Comparison of ENCODE assay signal across 14 cellular contexts in genomic region chr18:37396981-37397720, GRCh38.
"Had no signal": no experiment of that assay in that cellular context is flagged by ENCODE, and none has a peak within 500 bp of the region (broad histone marks: within the 10 kb centered on the region; RNA-seq: fewer than 3 reads in every experiment).

No MANE protein-coding gene starts in this region.

- DNase-seq: activated CD4-positive, alpha-beta memory T cell treated with anti-CD3 and anti-CD28 coated beads, Interleukin-2, amount 10 ng/mL, durations not matched to agents 7 days and 5 days; activated CD4-positive, alpha-beta T cell treated with anti-CD3 and anti-CD28 coated beads for 36 hours; activated naive CD4-positive, alpha-beta T cell treated with Interleukin-2 at 50 U/mL for 16 hours; activated naive CD8-positive, alpha-beta T cell treated with anti-CD3 and anti-CD28 coated beads, Interleukin-2, amount 10 ng/mL, durations not matched to agents 7 days and 5 days; activated T-cell treated with anti-CD3 and anti-CD28 coated beads, Interleukin-2, amount 50 U/mL, for 1 hour; brain microvascular endothelial cell; central memory CD4-positive, alpha-beta T cell; colonic mucosa; heart right ventricle; occipital lobe; stimulated activated naive CD8-positive, alpha-beta T cell treated with anti-CD3 and anti-CD28 coated beads, Interleukin-15, Interleukin-2, amounts not matched to agents 100 U/mL and 50 U/mL, for 24 hours had no signal

- ATAC-seq: activated CD4-positive, alpha-beta T cell treated with anti-CD3 and anti-CD28 coated beads for 36 hours; activated T-helper 17 cell treated with anti-CD3 and anti-CD28 coated beads, Interleukin-2, amount 50 U/mL, for 72 hours; gastroesophageal sphincter; heart right ventricle; stimulated activated naive CD8-positive, alpha-beta T cell treated with anti-CD3 and anti-CD28 coated beads, Interleukin-15, Interleukin-2, amounts not matched to agents 100 U/mL and 50 U/mL, for 24 hours; WTC11 had no signal
